ENCODE assay signal across 21 cellular contexts in the genomic region with DNA sequence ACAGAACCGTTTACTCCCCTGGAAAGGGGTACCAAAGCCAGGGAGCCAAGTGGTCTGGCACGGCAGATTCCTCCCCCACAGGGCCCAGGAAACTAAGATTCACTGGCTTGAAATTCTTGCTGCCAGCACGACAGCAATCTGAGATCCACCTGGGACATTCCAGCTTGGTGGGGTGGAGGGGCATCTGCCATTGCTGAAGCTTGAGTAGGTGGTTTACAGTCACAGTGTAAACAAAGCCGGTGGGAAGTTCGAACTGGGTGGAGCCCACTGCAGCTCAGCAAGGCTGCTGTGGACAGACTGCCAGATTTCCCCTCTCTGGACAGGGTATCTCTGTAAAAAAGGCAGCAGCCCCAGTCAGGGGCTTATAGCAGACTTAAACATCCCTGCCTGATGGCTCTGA.
"Had no signal": no experiment of that assay in that cellular context is flagged by ENCODE, and none has a peak within 500 bp of the region (broad histone marks: within the 10 kb centered on the region; RNA-seq: fewer than 3 reads in every experiment).

No MANE protein-coding gene starts in this region.

- H3K27ac ChIP-seq: epithelial cell of prostate, gastrocnemius medialis, left lung, prostate gland, sigmoid colon, testis, tibial artery had no signal

- H3K4me1 Mint-ChIP-seq: naive thymus-derived CD8-positive, alpha-beta T cell; nephron progenitor cell; stimulated activated memory B cell treated with anti-CD40 and anti-IgM and Interleukin-4, amounts not matched to agents 10 μg/mL and 1 μg/mL and 100 μg/mL, for 72 hours had no signal

- H3K9me3 Mint-ChIP-seq: type B pancreatic cell had no signal

- H3K9me3 ChIP-seq: gastrocnemius medialis, prostate gland, sigmoid colon, testis, tibial artery had no signal

- H3K27me3 ChIP-seq: gastrocnemius medialis, left lung, sigmoid colon, testis, tibial artery had no signal

- H3K4me1 ChIP-seq: gastrocnemius medialis, left lung, prostate gland, sigmoid colon, testis, tibial artery had no signal

- H3K27me3 Mint-ChIP-seq: naive thymus-derived CD8-positive, alpha-beta T cell; stimulated activated memory B cell treated with anti-CD40 and anti-IgM and Interleukin-4, amounts not matched to agents 10 μg/mL and 1 μg/mL and 100 μg/mL, for 72 hours; type B pancreatic cell had no signal

- H3K4me3 ChIP-seq: gastrocnemius medialis, left lung, prostate gland, sigmoid colon, testis, tibial artery had no signal

- H3K4me3 Mint-ChIP-seq: naive thymus-derived CD8-positive, alpha-beta T cell; nephron progenitor cell; stimulated activated memory B cell treated with anti-CD40 and anti-IgM and Interleukin-4, amounts not matched to agents 10 μg/mL and 1 μg/mL and 100 μg/mL, for 72 hours; type B pancreatic cell had no signal

- DNase-seq: cortex of kidney; effector CD4-positive, alpha-beta T cell; foreskin fibroblast; gastrocnemius medialis; head of caudate nucleus; left cardiac atrium; left lung; naive thymus-derived CD8-positive, alpha-beta T cell; nephron progenitor cell; nucleus accumbens; right cardiac atrium; sigmoid colon; stimulated activated CD4-positive, alpha-beta T cell treated with anti-CD3 and anti-CD28 coated beads, Interleukin-4, amount 100 ng/mL, for 4 hours; stimulated activated naive CD8-positive, alpha-beta T cell treated with anti-CD3 and anti-CD28 coated beads, Interleukin-15, Interleukin-2, amounts not matched to agents 100 U/mL and 50 U/mL, for 24 hours; substantia nigra; testis had no signal

- H3K36me3 Mint-ChIP-seq: naive thymus-derived CD8-positive, alpha-beta T cell; stimulated activated memory B cell treated with anti-CD40 and anti-IgM and Interleukin-4, amounts not matched to agents 10 μg/mL and 1 μg/mL and 100 μg/mL, for 72 hours; type B pancreatic cell had no signal

- H3K27ac Mint-ChIP-seq: naive thymus-derived CD8-positive, alpha-beta T cell; nephron progenitor cell; stimulated activated memory B cell treated with anti-CD40 and anti-IgM and Interleukin-4, amounts not matched to agents 10 μg/mL and 1 μg/mL and 100 μg/mL, for 72 hours; type B pancreatic cell had no signal

- H3K36me3 ChIP-seq: gastrocnemius medialis, left lung, prostate gland, sigmoid colon, tibial artery had no signal
